ENCODE assay signal across 18 cellular contexts in genomic region chr1:8860738-8861516, GRCh38. TPM values are rescaled to one million over a fixed set of nuclear protein-coding genes. Genes with fewer than 3 reads are reported as not detected.
DNase-seq lines count a peak whose midpoint lies in the region; ATAC-seq, FAIRE-seq and TF ChIP-seq lines count a peak whose summit lies in the region.
"Had no signal": no experiment of that assay in that cellular context is flagged by ENCODE, and none has a peak within 500 bp of the region (broad histone marks: within the 10 kb centered on the region; RNA-seq: fewer than 3 reads in every experiment).

No MANE protein-coding gene starts in this region.

- no peak overlapping the region for H2AFZ ChIP-seq in GM12878 (ENCODE audit: control insufficient read depth, low read depth, low read length)
- H2AFZ ChIP-seq in trophoblast cell (ENCODE audit: insufficient read depth, low read length, poor library complexity), result no peak overlapping the region
- H2AFZ ChIP-seq: hepatocyte had no signal

- no peak overlapping the region for H4K8ac ChIP-seq in trophoblast cell (ENCODE audit: low read depth, low read length)

- no peak overlapping the region for H2BK120ac ChIP-seq in trophoblast cell (ENCODE audit: insufficient read depth, low read length, poor library complexity)

- H2BK12ac ChIP-seq in trophoblast cell (ENCODE audit: low read length), result no peak overlapping the region

- peak overlapping the region; percentile 56 for H3K27ac Mint-ChIP-seq in activated CD4-positive, alpha-beta memory T cell treated with anti-CD3 and anti-CD28 coated beads, Interleukin-2, amount 10 ng/mL, durations not matched to agents 7 days and 5 days
- no peak overlapping the region for H3K27ac Mint-ChIP-seq in activated CD4-positive, alpha-beta memory T cell treated with anti-CD3 and anti-CD28 coated beads for 36 hours

- no peak overlapping the region for H3K18ac ChIP-seq in trophoblast cell (ENCODE audit: low read length)

- peak overlapping the region; percentile 39 for H4K12ac ChIP-seq in trophoblast cell (ENCODE audit: low read depth, low read length)

- no peak for ATAC-seq in GM12878
- no peak for ATAC-seq in GM21390 (IDR thresholded peaks at IDR 0.05; ENCODE audit: unreplicated experiment)
- ATAC-seq in HG02885 (IDR thresholded peaks at IDR 0.05; ENCODE audit: poor library complexity, unreplicated experiment), result no peak
- ATAC-seq: A549; activated CD4-positive, CD25-positive, alpha-beta regulatory T cell treated with anti-CD3 and anti-CD28 coated beads, Interleukin-2, amount 50 U/mL, for 24 hours; left lung had no signal

- H3K9me3 ChIP-seq in GM12878 (replicated peaks; ENCODE audit: control insufficient read depth, insufficient read depth, low read length) (no peaks in the 10 kb centered on the region; the same call in 2 of the 3 replicates), trophoblast cell (ENCODE audit: insufficient read depth, low read depth, low read length) (no peaks in the 10 kb centered on the region)
- H3K9me3 ChIP-seq: A549, esophagus muscularis mucosa, left lung, tibial artery had no signal

- TF ChIP-seq EP300 in GM12878 (IDR thresholded peaks at IDR 0.05; ENCODE audit: borderline replicate concordance in 1 of 2, control insufficient read depth in 1 of 2, low read depth in 2 of 2, low read length in 2 of 2), result no peak

- CTCF ChIA-PET in activated CD4-positive, alpha-beta memory T cell treated with anti-CD3 and anti-CD28 coated beads, Interleukin-2, amount 10 ng/mL, durations not matched to agents 7 days and 5 days (lab: Charles Lee), result interaction anchor here (0.5 to 7.6 kb wide), 10 partner anchors 8 to 250 kb away, joined by 3 to 72 read pairs (median 6); no protein-coding TSS in a partner anchor
- CTCF ChIA-PET in activated CD4-positive, alpha-beta memory T cell treated with anti-CD3 and anti-CD28 coated beads for 36 hours (lab: Charles Lee), result interaction anchor here (0.6 to 7.1 kb wide), 8 partner anchors 8 to 144 kb away, joined by 3 to 61 read pairs (median 6); no protein-coding TSS in a partner anchor
- CTCF ChIA-PET in GM12878 (lab: Yijun Ruan, JAX), result interaction anchor here (0.6 to 4.4 kb wide), 18 partner anchors 8 to 290 kb away, joined by 3 to 52 read pairs (median 4); no protein-coding TSS in a partner anchor

- H3K27me3 ChIP-seq in GM12878 (replicated peaks in 1 of 2; ENCODE audit: control insufficient read depth in 2 of 2, insufficient read depth in 2 of 2, low read length in 1 of 2), result no peaks in the 10 kb centered on the region
- no peaks in the 10 kb centered on the region for H3K27me3 ChIP-seq in trophoblast cell (ENCODE audit: insufficient read depth, low read length)
- H3K27me3 ChIP-seq: esophagus muscularis mucosa, hepatocyte, left lung, tibial artery had no signal

- RAD21 ChIA-PET in GM12878 (lab: Charles Lee; ENCODE audit: unreplicated experiment), result interaction anchor here (0.9 to 1.0 kb wide), 2 partner anchors 26 to 144 kb away, joined by 3 read pairs; no protein-coding TSS in a partner anchor

- DNase-seq in activated CD4-positive, alpha-beta memory T cell treated with anti-CD3 and anti-CD28 coated beads, Interleukin-2, amount 10 ng/mL, durations not matched to agents 7 days and 5 days, result no peak
- DNase-seq in activated CD4-positive, alpha-beta memory T cell treated with anti-CD3 and anti-CD28 coated beads for 36 hours, result no peak
- DNase-seq in MV-4-11 (lab: John Stamatoyannopoulos, UW) (peak; percentile 17), GM12878 (ENCODE audit: low read depth, low spot score) (no peak), trophoblast cell (no peak), UCSD-AML1 (lab: John Stamatoyannopoulos, UW; ENCODE audit: unreplicated experiment) (no peak)
- DNase-seq: activated effector memory CD4-positive, alpha-beta T cell treated with Interleukin-2 at 50 U/mL for 16 hours; NCI-H2029; tibial artery had no signal

- H3K27me3 Mint-ChIP-seq in activated CD4-positive, alpha-beta memory T cell treated with anti-CD3 and anti-CD28 coated beads, Interleukin-2, amount 10 ng/mL, durations not matched to agents 7 days and 5 days, result no peaks in the 10 kb centered on the region
- H3K27me3 Mint-ChIP-seq in activated CD4-positive, alpha-beta memory T cell treated with anti-CD3 and anti-CD28 coated beads for 36 hours, result no peaks in the 10 kb centered on the region

- peaks cover 26% of the 10 kb centered on the region for H4K20me1 ChIP-seq in GM12878 (ENCODE audit: control insufficient read depth, insufficient read depth)

- H2AK5ac ChIP-seq in trophoblast cell (ENCODE audit: low read length), result no peak overlapping the region

- POLR2A ChIA-PET in activated CD4-positive, alpha-beta memory T cell treated with anti-CD3 and anti-CD28 coated beads, Interleukin-2, amount 10 ng/mL, durations not matched to agents 7 days and 5 days (lab: Charles Lee), result interaction anchor here (1.2 to 14.5 kb wide), 6 partner anchors 10 to 144 kb away, joined by 4 to 221 read pairs (median 10); partner anchors contain the start of gene ENO1
- POLR2A ChIA-PET in activated CD4-positive, alpha-beta memory T cell treated with anti-CD3 and anti-CD28 coated beads for 36 hours (lab: Charles Lee), result interaction anchor here (2.6 to 7.1 kb wide), 2 partner anchors 9 to 13 kb away, joined by 15 to 45 read pairs; no protein-coding TSS in a partner anchor
- POLR2A ChIA-PET in GM12878 (lab: Charles Lee), result interaction anchor here (0.5 to 1.6 kb wide), 4 partner anchors 13 to 50 kb away, joined by 3 to 5 read pairs (median 4); partner anchors contain the start of gene RERE

- no peak overlapping the region for H3K14ac ChIP-seq in trophoblast cell (ENCODE audit: low read length)

- intact Hi-C loops in activated CD4-positive, alpha-beta memory T cell treated with anti-CD3 and anti-CD28 coated beads for 36 hours (cut with micrococcal nuclease), result no loop called here
- intact Hi-C loops in GM12878 (cut with micrococcal nuclease; ENCODE audit: unreplicated experiment), result loop anchor here (5.0 kb wide), 1 partner anchor 126 kb away; no protein-coding TSS in a partner anchor

- no peak overlapping the region for H3K4me2 ChIP-seq in GM12878 (ENCODE audit: control insufficient read depth, insufficient read depth)
- H3K4me2 ChIP-seq in trophoblast cell (ENCODE audit: low read length), result no peak overlapping the region
- H3K4me2 ChIP-seq: A549, hepatocyte, KMS-11 had no signal

- no peak overlapping the region for H3K4ac ChIP-seq in trophoblast cell (ENCODE audit: low read depth, low read length)

- H3K36me3 ChIP-seq in GM12878 (ENCODE audit: control insufficient read depth in 2 of 2, insufficient read depth in 2 of 2, low read length in 1 of 2) (peaks cover 50 to 64% of the 10 kb centered on the region in 2 experiments), trophoblast cell (ENCODE audit: control insufficient read depth in 1 of 2, insufficient read depth in 2 of 2, low read length in 2 of 2) (peaks cover 70 to 75% of the 10 kb centered on the region in 2 experiments)

- H3K79me2 ChIP-seq in GM12878 (ENCODE audit: control insufficient read depth, insufficient read depth, low read length) (peaks cover 7% of the 10 kb centered on the region), trophoblast cell (ENCODE audit: control insufficient read depth, insufficient read depth, low read length, poor library complexity) (peaks cover 1% of the 10 kb centered on the region)
- H3K79me2 ChIP-seq: hepatocyte had no signal

- TF ChIP-seq POLR2A in GM12878 (IDR thresholded peaks at IDR 0.05; ENCODE audit: low read depth, low read length), result no peak

- H3K79me1 ChIP-seq in trophoblast cell (ENCODE audit: low read length), result peaks cover 5% of the 10 kb centered on the region

- H3K4me3 ChIP-seq in GM12878 (no peak overlapping the region), trophoblast cell (ENCODE audit: low read depth, low read length) (no peak overlapping the region)
- H3K4me3 ChIP-seq: A549, esophagus muscularis mucosa, hepatocyte, left lung, skin epidermis, tibial artery had no signal

- H3K4me1 ChIP-seq in GM12878 (ENCODE audit: control insufficient read depth, insufficient read depth, low read length) (no peaks in the 10 kb centered on the region), trophoblast cell (ENCODE audit: control insufficient read depth in 1 of 2, insufficient read depth in 2 of 2, low read length in 2 of 2) (peaks cover 13 to 15% of the 10 kb centered on the region in 2 experiments)

- 81% methylated on average over 21 of the region's 21 CpGs for WGBS in GM12878 (ENCODE audit: insufficient coverage, insufficient replicate concordance, low lambda C conversion rate, missing lambda C conversion rate)
- no CpG with 5 or more reads among the region's 21 CpGs for WGBS in trophoblast cell (ENCODE audit: extremely low coverage, insufficient coverage, insufficient read length)

- H4K91ac ChIP-seq in trophoblast cell (ENCODE audit: low read depth, low read length), result no peak overlapping the region

- BruUV-seq in GM12878 (replicated peaks; lab: Mats Ljungman, UMichigan), result TSS peak; percentile 49

- no peaks in the 10 kb centered on the region for H3K9me3 Mint-ChIP-seq in activated CD4-positive, alpha-beta memory T cell treated with anti-CD3 and anti-CD28 coated beads, Interleukin-2, amount 10 ng/mL, durations not matched to agents 7 days and 5 days
- H3K9me3 Mint-ChIP-seq in activated CD4-positive, alpha-beta memory T cell treated with anti-CD3 and anti-CD28 coated beads for 36 hours, result no peaks in the 10 kb centered on the region

- H3K23ac ChIP-seq in trophoblast cell (ENCODE audit: low read length), result no peak overlapping the region

- H2BK5ac ChIP-seq in trophoblast cell (ENCODE audit: low read depth, low read length, poor library complexity), result no peak overlapping the region

- no peak overlapping the region for H3K27ac ChIP-seq in GM12878 (ENCODE audit: control insufficient read depth, insufficient read depth)
- no peak overlapping the region for H3K27ac ChIP-seq in trophoblast cell (ENCODE audit: low read depth, low read length)
- H3K27ac ChIP-seq: hepatocyte, skin epidermis had no signal

- peaks cover 56% of the 10 kb centered on the region for H3K4me1 Mint-ChIP-seq in activated CD4-positive, alpha-beta memory T cell treated with anti-CD3 and anti-CD28 coated beads, Interleukin-2, amount 10 ng/mL, durations not matched to agents 7 days and 5 days
- peaks cover 33% of the 10 kb centered on the region for H3K4me1 Mint-ChIP-seq in activated CD4-positive, alpha-beta memory T cell treated with anti-CD3 and anti-CD28 coated beads for 36 hours (ENCODE audit: low read depth)

- H3K4me3 Mint-ChIP-seq in activated CD4-positive, alpha-beta memory T cell treated with anti-CD3 and anti-CD28 coated beads, Interleukin-2, amount 10 ng/mL, durations not matched to agents 7 days and 5 days, result no peak overlapping the region
- H3K4me3 Mint-ChIP-seq in activated CD4-positive, alpha-beta memory T cell treated with anti-CD3 and anti-CD28 coated beads for 36 hours, result no peak overlapping the region

- TF ChIP-seq CTCF in GM12878 (IDR thresholded peaks at IDR 0.05 in 2 of 3, conservative IDR thresholded peaks at IDR 0.05 in 1 of 3; ENCODE audit: control insufficient read depth in 2 of 3, extremely low read depth in 1 of 3, insufficient read depth in 1 of 3, low read depth in 3 of 3, low read length in 3 of 3), result no peak

- in situ Hi-C loops in GM12878 (cut with MboI), result no loop called here

- no peak overlapping the region for H3K9ac ChIP-seq in GM12878 (ENCODE audit: control insufficient read depth, insufficient read depth, low read length)
- H3K9ac ChIP-seq in trophoblast cell (ENCODE audit: low read length), result no peak overlapping the region
- H3K9ac ChIP-seq: KMS-11 had no signal

- SMC1A ChIA-PET in GM12878 (lab: Charles Lee; ENCODE audit: uncharacterized antibody, unreplicated experiment), result interaction anchor here (0.8 to 6.8 kb wide), 4 partner anchors 11 to 17 kb away, joined by 3 to 31 read pairs (median 4); partner anchors contain the start of gene ENO1

- peaks cover 92% of the 10 kb centered on the region for H3K36me3 Mint-ChIP-seq in activated CD4-positive, alpha-beta memory T cell treated with anti-CD3 and anti-CD28 coated beads, Interleukin-2, amount 10 ng/mL, durations not matched to agents 7 days and 5 days (ENCODE audit: low read depth)
- H3K36me3 Mint-ChIP-seq in activated CD4-positive, alpha-beta memory T cell treated with anti-CD3 and anti-CD28 coated beads for 36 hours, result peaks cover 75% of the 10 kb centered on the region

- TF ChIP-seq RAD21 in GM12878 (IDR thresholded peaks at IDR 0.05; ENCODE audit: insufficient read depth, low read depth, low read length), result no peak

- FAIRE-seq in GM12878 (lab: Jason Lieb, UNC), result no peak
- FAIRE-seq: A549 had no signal

RNA-seq across cellular contexts. Expression of gene ENO1, which starts 17.6 kb away (rescaled TPM):
- total RNA-seq in activated CD4-positive, alpha-beta memory T cell treated with anti-CD3 and anti-CD28 coated beads, Interleukin-2, amount 10 ng/mL, durations not matched to agents 7 days and 5 days, result 1,000 to 10,000 TPM; 2,453 to 2,472 TPM
- total RNA-seq in activated CD4-positive, alpha-beta memory T cell treated with anti-CD3 and anti-CD28 coated beads for 36 hours, result 1,000 to 10,000 TPM; 3,008 to 3,028 TPM
- 1,080 and 1,100 TPM in 2 replicates for total RNA-seq in GM12878 (2013; cell fraction: nucleolus; rRNA removed)
- total RNA-seq in GM12878 (2014; rRNA removed), result 2,091 and 2,104 TPM in 2 replicates
- 1,863 and 1,937 TPM in 2 replicates for total RNA-seq in GM12878 (2014; rRNA removed; fragmentation: Illumina TruSeq; extraction: Trizol)
- 1,850 and 1,883 TPM in 2 replicates for total RNA-seq in GM12878 (2021)
- polyA plus RNA-seq in GM12878 (2011; ENCODE audit: low read depth), result 1,510 TPM
- polyA plus RNA-seq in GM12878 (2011; rRNA removed), result 3,232 and 3,745 TPM in 2 replicates
- polyA plus RNA-seq in GM12878 (2011; cell fraction: cytosol; rRNA removed), result 3,954 and 4,686 TPM in 2 replicates
- 2,823 and 3,284 TPM in 2 replicates for polyA plus RNA-seq in GM12878 (2011; cell fraction: nucleus; rRNA removed)
- polyA plus RNA-seq in GM12878 (2012), result 2,617 and 3,014 TPM in 2 replicates
- 1,358 and 1,983 TPM in 2 replicates for polyA plus RNA-seq in GM12878 (2014; fragmentation: Illumina TruSeq; extraction: Trizol)
- polyA plus RNA-seq in GM12878 (2014; fragmentation: Nextera tagmentation; extraction: Ambion mirVana), result 1,000 to 10,000 TPM; 3,300 to 4,219 TPM
- 1,935 and 1,951 TPM in 2 replicates for polyA plus RNA-seq in GM12878 (2014; rRNA removed)
- polyA plus RNA-seq in GM12878 (2016; fragmentation: Nextera tagmentation; extraction: Ambion mirVana), result 1,000 to 10,000 TPM; 2,558 to 2,669 TPM
- polyA minus RNA-seq in GM12878 (2011; rRNA and poly(A)+ RNA removed), result 3,220 and 5,413 TPM in 2 replicates
- polyA minus RNA-seq in GM12878 (2011; cell fraction: cytosol; rRNA and poly(A)+ RNA removed), result 1,559 and 1,564 TPM in 2 replicates
- polyA minus RNA-seq in GM12878 (2011; cell fraction: nucleus; rRNA and poly(A)+ RNA removed), result 601 and 693 TPM in 2 replicates
- polyA plus RNA-seq in trophoblast cell (2013), result 854 and 880 TPM in 2 replicates

RNA-seq across cellular contexts. Expression of gene RERE, which starts 43.5 kb away (rescaled TPM):
- total RNA-seq in activated CD4-positive, alpha-beta memory T cell treated with anti-CD3 and anti-CD28 coated beads, Interleukin-2, amount 10 ng/mL, durations not matched to agents 7 days and 5 days, result 100 to 1,000 TPM in 1 of 2 experiments, 10 to 100 TPM in 1; 96.6 to 101 TPM
- total RNA-seq in activated CD4-positive, alpha-beta memory T cell treated with anti-CD3 and anti-CD28 coated beads for 36 hours, result 10 to 100 TPM; 45.0 to 50.5 TPM
- total RNA-seq in GM12878 (2013; cell fraction: nucleolus; rRNA removed), result 221 and 235 TPM in 2 replicates
- total RNA-seq in GM12878 (2014; rRNA removed) (27.6 and 41.7 TPM in 2 replicates), GM12878 (2014; rRNA removed; fragmentation: Illumina TruSeq; extraction: Trizol) (14.6 and 20.3 TPM in 2 replicates), GM12878 (2021) (58.9 and 60.5 TPM in 2 replicates)
- polyA plus RNA-seq in GM12878 (2011; ENCODE audit: low read depth), result 14.5 TPM
- polyA plus RNA-seq in GM12878 (2011; rRNA removed) (7.0 and 8.9 TPM in 2 replicates), GM12878 (2014; fragmentation: Illumina TruSeq; extraction: Trizol) (21.2 and 25.3 TPM in 2 replicates), GM12878 (2014; fragmentation: Nextera tagmentation; extraction: Ambion mirVana) (1 to 10 TPM; 5.2 to 5.9 TPM), GM12878 (2014; rRNA removed) (20.9 and 23.0 TPM in 2 replicates), GM12878 (2016; fragmentation: Nextera tagmentation; extraction: Ambion mirVana) (10 to 100 TPM; 15.8 to 20.2 TPM)
- 6.9 and 8.9 TPM in 2 replicates for polyA plus RNA-seq in GM12878 (2011; cell fraction: cytosol; rRNA removed)
- 35.2 and 62.7 TPM in 2 replicates for polyA plus RNA-seq in GM12878 (2011; cell fraction: nucleus; rRNA removed)
- polyA plus RNA-seq in GM12878 (2012), result 21.5 and 24.0 TPM in 2 replicates
- polyA minus RNA-seq in GM12878 (2011; rRNA and poly(A)+ RNA removed), result 76.2 and 90.7 TPM in 2 replicates
- 35.8 and 43.2 TPM in 2 replicates for polyA minus RNA-seq in GM12878 (2011; cell fraction: cytosol; rRNA and poly(A)+ RNA removed)
- 57.2 and 65.5 TPM in 2 replicates for polyA minus RNA-seq in GM12878 (2011; cell fraction: nucleus; rRNA and poly(A)+ RNA removed)
- 57.2 and 60.2 TPM in 2 replicates for polyA plus RNA-seq in trophoblast cell (2013)
